In the genomic region with DNA sequence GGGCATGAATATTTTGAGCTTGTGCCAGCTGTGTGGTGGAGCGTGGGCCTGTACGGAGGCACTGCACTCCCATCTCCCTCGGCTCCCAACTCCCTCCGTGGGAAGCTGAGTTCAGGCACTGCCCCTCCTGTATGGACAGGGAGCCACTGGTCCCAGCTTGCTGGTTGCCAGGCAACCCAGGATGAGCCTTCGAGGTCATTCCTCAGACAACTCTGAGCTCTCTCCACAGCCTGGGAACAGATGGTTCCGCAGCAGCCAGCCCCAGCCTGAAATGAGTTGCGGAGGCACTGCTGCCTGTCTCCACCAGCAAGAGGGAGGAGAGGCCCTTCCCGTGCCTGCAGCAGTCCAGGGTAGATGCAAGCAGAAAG, we compare ENCODE assay signal across 13 cellular contexts. TPM values are rescaled to one million over a fixed set of nuclear protein-coding genes. Genes with fewer than 3 reads are reported as not detected.
DNase-seq lines count a peak whose midpoint lies in the region; ATAC-seq and TF ChIP-seq lines count a peak whose summit lies in the region.
"Had no signal": no experiment of that assay in that cellular context is flagged by ENCODE, and none has a peak within 500 bp of the region (broad histone marks: within the 10 kb centered on the region; RNA-seq: fewer than 3 reads in every experiment).

No MANE protein-coding gene starts in this region.

- in situ Hi-C loops in brain microvascular endothelial cell (cut with HindIII; ENCODE audit: low pct_ligation_motif_present, low sequenced_read_pairs), result loop anchor here (25.0 kb wide), 1 partner anchor 109 kb away; a partner anchor contains a TSS

- intact Hi-C loops in heart right ventricle (cut with DNase I) (no loop called here), Right ventricle myocardium superior (cut with DNase I) (no loop called here)

- no peaks in the 10 kb centered on the region for H3K4me1 Mint-ChIP-seq in stimulated activated effector memory CD8-positive, alpha-beta T cell treated with anti-CD3 and anti-CD28 coated beads, Interleukin-12 subunit alpha, Interleukin-12 subunit beta, amount 100 ng/mL, for 72 hours

- TF ChIP-seq EP300 in tibial nerve (IDR thresholded peaks at IDR 0.05), result no peak

- H3K9me3 ChIP-seq in heart right ventricle, result no peaks in the 10 kb centered on the region
- no peaks in the 10 kb centered on the region for H3K9me3 ChIP-seq in tibial nerve
- H3K9me3 ChIP-seq: SJSA1 had no signal

- ATAC-seq in heart right ventricle (peak in 6 of 8 donors; percentile 44 to 72 (median 62)), Right ventricle myocardium superior (ENCODE audit: poor library complexity) (no peak)
- no peak for ATAC-seq in stimulated activated effector memory CD8-positive, alpha-beta T cell treated with anti-CD3 and anti-CD28 coated beads, Interleukin-12 subunit alpha, Interleukin-12 subunit beta, amount 100 ng/mL, for 72 hours
- ATAC-seq: activated T-cell treated with anti-CD3 and anti-CD28 coated beads, Interleukin-2, amount 50 U/mL, for 4 hours had no signal

- TF ChIP-seq POLR2A in tibial nerve (IDR thresholded peaks at IDR 0.05), result no peak

- no peak overlapping the region for H3K27ac Mint-ChIP-seq in stimulated activated effector memory CD8-positive, alpha-beta T cell treated with anti-CD3 and anti-CD28 coated beads, Interleukin-12 subunit alpha, Interleukin-12 subunit beta, amount 100 ng/mL, for 72 hours

- H3K27ac ChIP-seq in heart right ventricle (no peak overlapping the region), brain microvascular endothelial cell (no peak overlapping the region), tibial nerve (no peak overlapping the region)
- H3K27ac ChIP-seq: SJSA1 had no signal

- H3K4me3 ChIP-seq in heart right ventricle (no peak overlapping the region), brain microvascular endothelial cell (ENCODE audit: low read depth, low read length) (no peak overlapping the region), tibial nerve (no peak overlapping the region)
- H3K4me3 ChIP-seq: SJSA1 had no signal

- no peaks in the 10 kb centered on the region for H3K9me3 Mint-ChIP-seq in stimulated activated effector memory CD8-positive, alpha-beta T cell treated with anti-CD3 and anti-CD28 coated beads, Interleukin-12 subunit alpha, Interleukin-12 subunit beta, amount 100 ng/mL, for 72 hours
- H3K9me3 Mint-ChIP-seq: activated T-cell treated with anti-CD3 and anti-CD28 coated beads, Interleukin-2, amount 50 U/mL, for 4 hours had no signal

- DNase-seq in heart right ventricle, result peak in 1 of 2 donors; percentile 15
- DNase-seq in Right ventricle myocardium superior, result no peak
- peak; percentile 35 for DNase-seq in brain microvascular endothelial cell
- peak; percentile 10 for DNase-seq in kidney tubule cell (ENCODE audit: low spot score)
- DNase-seq in stimulated activated CD4-positive, alpha-beta T cell treated with anti-CD3 and anti-CD28 coated beads, Interleukin-4, amount 100 ng/mL, for 4 hours, result no peak
- no peak for DNase-seq in HuH-7 (ENCODE audit: low spot score)
- no peak for DNase-seq in stimulated activated effector memory CD8-positive, alpha-beta T cell treated with anti-CD3 and anti-CD28 coated beads, Interleukin-12 subunit alpha, Interleukin-12 subunit beta, amount 100 ng/mL, for 72 hours (ENCODE audit: low spot score in 2 of 2)
- DNase-seq in tibial nerve (ENCODE audit: low spot score in 2 of 2), result no peak
- DNase-seq: activated T-cell treated with anti-CD3 and anti-CD28 coated beads, Interleukin-2, amount 50 U/mL, for 4 hours; AML-193; foreskin melanocyte; stimulated activated naive CD4-positive, alpha-beta T cell treated with Interleukin-2 at 50 U/mL for 16 hours had no signal

- no peaks in the 10 kb centered on the region for H3K36me3 Mint-ChIP-seq in stimulated activated effector memory CD8-positive, alpha-beta T cell treated with anti-CD3 and anti-CD28 coated beads, Interleukin-12 subunit alpha, Interleukin-12 subunit beta, amount 100 ng/mL, for 72 hours

- peaks cover 0 to 3% (median 0%) of the 10 kb centered on the region in 7 donors for H3K27me3 ChIP-seq in heart right ventricle
- no peaks in the 10 kb centered on the region for H3K27me3 ChIP-seq in brain microvascular endothelial cell (replicated peaks)
- H3K27me3 ChIP-seq in tibial nerve, result no peaks in the 10 kb centered on the region
- H3K27me3 ChIP-seq: SJSA1 had no signal

- TF ChIP-seq CTCF in heart right ventricle (IDR thresholded peaks at IDR 0.05) (no peak), brain microvascular endothelial cell (IDR thresholded peaks at IDR 0.05; ENCODE audit: low read depth, low read length, missing control alignments) (no peak), tibial nerve (IDR thresholded peaks at IDR 0.05) (no peak)

- H3K36me3 ChIP-seq in heart right ventricle (no peaks in the 10 kb centered on the region), brain microvascular endothelial cell (replicated peaks) (no peaks in the 10 kb centered on the region), tibial nerve (no peaks in the 10 kb centered on the region)
- H3K36me3 ChIP-seq: SJSA1 had no signal

- no peak overlapping the region for H3K4me3 Mint-ChIP-seq in stimulated activated effector memory CD8-positive, alpha-beta T cell treated with anti-CD3 and anti-CD28 coated beads, Interleukin-12 subunit alpha, Interleukin-12 subunit beta, amount 100 ng/mL, for 72 hours
- H3K4me3 Mint-ChIP-seq: activated T-cell treated with anti-CD3 and anti-CD28 coated beads, Interleukin-2, amount 50 U/mL, for 4 hours had no signal

- WGBS in heart right ventricle, 2 donors, result 36 to 46% methylated on average over 8 of the region's 8 CpGs
- WGBS in tibial nerve, 2 donors, result 23 to 33% methylated on average over 8 of the region's 8 CpGs

- peaks cover 0 to 7% (median 0%) of the 10 kb centered on the region in 9 donors for H3K4me1 ChIP-seq in heart right ventricle
- H3K4me1 ChIP-seq in tibial nerve, result peaks cover 0 to 9% (median 0%) of the 10 kb centered on the region in 4 donors
- H3K4me1 ChIP-seq: SJSA1 had no signal

RNA-seq across cellular contexts. Expression of a gene that starts 58.4 kb away (rescaled TPM):
- total RNA-seq in heart right ventricle (10 to 100 TPM; 10.9 to 49.3 (median 23.9) TPM), Right ventricle myocardium superior (34.6 TPM), tibial nerve (10 to 100 TPM; 11.7 to 36.3 (median 27.4) TPM)
- 10 to 100 TPM; 17.7 to 64.7 TPM for polyA plus RNA-seq in heart right ventricle

Comparison
In these comparisons a context has a peak if more than half of its experiments do, and no peak if none do; other contexts are left out.
1. ATAC-seq: peak in heart right ventricle (6 of 8); none in Right ventricle myocardium superior (single experiment) and stimulated activated effector memory CD8-positive, alpha-beta T cell treated with anti-CD3 and anti-CD28 coated beads, Interleukin-12 subunit alpha, Interleukin-12 subunit beta, amount 100 ng/mL, for 72 hours (single experiment).
2. DNase-seq: peak in brain microvascular endothelial cell (single experiment) and kidney tubule cell (single experiment); none in Right ventricle myocardium superior (single experiment), stimulated activated CD4-positive, alpha-beta T cell treated with anti-CD3 and anti-CD28 coated beads, Interleukin-4, amount 100 ng/mL, for 4 hours (0 of 2), HuH-7 (single experiment), stimulated activated effector memory CD8-positive, alpha-beta T cell treated with anti-CD3 and anti-CD28 coated beads, Interleukin-12 subunit alpha, Interleukin-12 subunit beta, amount 100 ng/mL, for 72 hours (0 of 2) and tibial nerve (0 of 2).